ENCODE assay signal across 18 cellular contexts in genomic region chr1:18539171-18539570, GRCh38. TPM values are rescaled to one million over a fixed set of nuclear protein-coding genes. Genes with fewer than 3 reads are reported as not detected.
A peak's percentile ranks its signal among the peaks of the same experiment; 100 is the strongest.
DNase-seq lines count a peak whose midpoint lies in the region; ATAC-seq and TF ChIP-seq lines count a peak whose summit lies in the region.
"Had no signal": no experiment of that assay in that cellular context is flagged by ENCODE, and none has a peak within 500 bp of the region (broad histone marks: within the 10 kb centered on the region; RNA-seq: fewer than 3 reads in every experiment).

No MANE protein-coding gene starts in this region.

- no peak overlapping the region for H3K4me3 Mint-ChIP-seq in Calu3 (ENCODE audit: low read depth, unreplicated experiment)
- H3K4me3 Mint-ChIP-seq in activated CD8-positive, alpha-beta memory T cell treated with anti-CD3 and anti-CD28 coated beads, Interleukin-2, amount 10 ng/mL, durations not matched to agents 7 days and 5 days, result no peak overlapping the region
- no peak overlapping the region for H3K4me3 Mint-ChIP-seq in glutamatergic neuron (ENCODE audit: unreplicated experiment)
- no peak overlapping the region for H3K4me3 Mint-ChIP-seq in activated naive CD8-positive, alpha-beta T cell treated with anti-CD3 and anti-CD28 coated beads, Interleukin-2, amount 50 U/mL, for 24 hours
- H3K4me3 Mint-ChIP-seq: activated naive CD4-positive, alpha-beta T cell treated with anti-CD3 and anti-CD28 coated beads, Interleukin-2, amount 50 U/mL, for 24 hours; activated T-cell treated with anti-CD3 and anti-CD28 coated beads, Interleukin-2, amount 50 U/mL, for 24 hours; neural progenitor cell; stimulated activated naive B cell treated with anti-CD40 and anti-IgM and Interleukin-4, amounts not matched to agents 10 μg/mL and 1 μg/mL and 100 μg/mL, for 72 hours had no signal

- no peaks in the 10 kb centered on the region for H3K9me3 Mint-ChIP-seq in Calu3 (ENCODE audit: low read depth, unreplicated experiment)
- H3K9me3 Mint-ChIP-seq in activated CD8-positive, alpha-beta memory T cell treated with anti-CD3 and anti-CD28 coated beads, Interleukin-2, amount 10 ng/mL, durations not matched to agents 7 days and 5 days (ENCODE audit: low read depth), result no peaks in the 10 kb centered on the region
- peaks cover 15% of the 10 kb centered on the region for H3K9me3 Mint-ChIP-seq in glutamatergic neuron (ENCODE audit: unreplicated experiment)
- H3K9me3 Mint-ChIP-seq in activated naive CD8-positive, alpha-beta T cell treated with anti-CD3 and anti-CD28 coated beads, Interleukin-2, amount 50 U/mL, for 24 hours, result peaks cover 5% of the 10 kb centered on the region
- H3K9me3 Mint-ChIP-seq: activated naive CD4-positive, alpha-beta T cell treated with anti-CD3 and anti-CD28 coated beads, Interleukin-2, amount 50 U/mL, for 24 hours had no signal

- intact Hi-C loops in Calu3 (cut with micrococcal nuclease; ENCODE audit: unreplicated experiment), result no loop called here

- H3K27ac Mint-ChIP-seq in Calu3 (ENCODE audit: unreplicated experiment) (no peak overlapping the region), glutamatergic neuron (ENCODE audit: unreplicated experiment) (no peak overlapping the region)
- no peak overlapping the region for H3K27ac Mint-ChIP-seq in activated CD8-positive, alpha-beta memory T cell treated with anti-CD3 and anti-CD28 coated beads, Interleukin-2, amount 10 ng/mL, durations not matched to agents 7 days and 5 days
- no peak overlapping the region for H3K27ac Mint-ChIP-seq in activated naive CD8-positive, alpha-beta T cell treated with anti-CD3 and anti-CD28 coated beads, Interleukin-2, amount 50 U/mL, for 24 hours
- H3K27ac Mint-ChIP-seq: activated naive CD4-positive, alpha-beta T cell treated with anti-CD3 and anti-CD28 coated beads, Interleukin-2, amount 50 U/mL, for 24 hours; activated T-cell treated with anti-CD3 and anti-CD28 coated beads, Interleukin-2, amount 50 U/mL, for 24 hours; stimulated activated naive B cell treated with anti-CD40 and anti-IgM and Interleukin-4, amounts not matched to agents 10 μg/mL and 1 μg/mL and 100 μg/mL, for 72 hours had no signal

- DNase-seq in Calu3 (peak; percentile 15), NCI-H1436 treated with DMSO at 0.1 percent for 48 hours (lab: John Stamatoyannopoulos, UW) (peak; percentile 10), mucosa of gallbladder (ENCODE audit: low spot score) (peak; percentile 19), glutamatergic neuron (no peak)
- DNase-seq in activated CD8-positive, alpha-beta memory T cell treated with anti-CD3 and anti-CD28 coated beads, Interleukin-2, amount 10 ng/mL, durations not matched to agents 7 days and 5 days, result peak; percentile 14
- DNase-seq in stimulated activated CD4-positive, alpha-beta T cell treated with anti-CD3 and anti-CD28 coated beads, Interleukin-15, amount 100 ng/mL, for 24 hours, result no peak
- DNase-seq in activated naive CD8-positive, alpha-beta T cell treated with anti-CD3 and anti-CD28 coated beads, Interleukin-2, amount 50 U/mL, for 24 hours, result no peak
- DNase-seq: activated T-cell treated with anti-CD3 and anti-CD28 coated beads, Interleukin-2, amount 50 U/mL, for 24 hours; hippocampal formation; MM.1S; NCI-H774; stimulated activated naive B cell treated with anti-CD40 and anti-IgM and Interleukin-4, amounts not matched to agents 10 μg/mL and 1 μg/mL and 100 μg/mL, for 72 hours; SW 1271; transverse colon had no signal

- CTCF ChIA-PET in Calu3 (lab: Charles Lee), result interaction anchor here (0.7 kb wide), 1 partner anchor 59 kb away, joined by 3 read pairs; the partner anchor contains the start of gene KLHDC7A
- CTCF ChIA-PET in activated CD8-positive, alpha-beta memory T cell treated with anti-CD3 and anti-CD28 coated beads, Interleukin-2, amount 10 ng/mL, durations not matched to agents 7 days and 5 days (lab: Charles Lee), result no interaction called here

- H3K27me3 Mint-ChIP-seq in Calu3 (ENCODE audit: unreplicated experiment) (peaks cover 97% of the 10 kb centered on the region), glutamatergic neuron (ENCODE audit: unreplicated experiment) (peaks cover 18% of the 10 kb centered on the region)
- H3K27me3 Mint-ChIP-seq in activated CD8-positive, alpha-beta memory T cell treated with anti-CD3 and anti-CD28 coated beads, Interleukin-2, amount 10 ng/mL, durations not matched to agents 7 days and 5 days, result peaks cover 20% of the 10 kb centered on the region
- H3K27me3 Mint-ChIP-seq in activated naive CD8-positive, alpha-beta T cell treated with anti-CD3 and anti-CD28 coated beads, Interleukin-2, amount 50 U/mL, for 24 hours, result peaks cover 32% of the 10 kb centered on the region

- H3K4me1 Mint-ChIP-seq in Calu3 (ENCODE audit: low read depth, unreplicated experiment) (no peaks in the 10 kb centered on the region), glutamatergic neuron (ENCODE audit: low read depth, unreplicated experiment) (peaks cover 34% of the 10 kb centered on the region)
- H3K4me1 Mint-ChIP-seq in activated CD8-positive, alpha-beta memory T cell treated with anti-CD3 and anti-CD28 coated beads, Interleukin-2, amount 10 ng/mL, durations not matched to agents 7 days and 5 days, result no peaks in the 10 kb centered on the region
- no peaks in the 10 kb centered on the region for H3K4me1 Mint-ChIP-seq in activated naive CD8-positive, alpha-beta T cell treated with anti-CD3 and anti-CD28 coated beads, Interleukin-2, amount 50 U/mL, for 24 hours
- H3K4me1 Mint-ChIP-seq: activated naive CD4-positive, alpha-beta T cell treated with anti-CD3 and anti-CD28 coated beads, Interleukin-2, amount 50 U/mL, for 24 hours; stimulated activated naive B cell treated with anti-CD40 and anti-IgM and Interleukin-4, amounts not matched to agents 10 μg/mL and 1 μg/mL and 100 μg/mL, for 72 hours had no signal

- H3K36me3 Mint-ChIP-seq in Calu3 (ENCODE audit: insufficient read depth, unreplicated experiment) (no peaks in the 10 kb centered on the region), glutamatergic neuron (ENCODE audit: unreplicated experiment) (peaks cover 5% of the 10 kb centered on the region)
- no peaks in the 10 kb centered on the region for H3K36me3 Mint-ChIP-seq in activated CD8-positive, alpha-beta memory T cell treated with anti-CD3 and anti-CD28 coated beads, Interleukin-2, amount 10 ng/mL, durations not matched to agents 7 days and 5 days
- peaks cover 1% of the 10 kb centered on the region for H3K36me3 Mint-ChIP-seq in activated naive CD8-positive, alpha-beta T cell treated with anti-CD3 and anti-CD28 coated beads, Interleukin-2, amount 50 U/mL, for 24 hours (ENCODE audit: low read depth)
- H3K36me3 Mint-ChIP-seq: activated naive CD4-positive, alpha-beta T cell treated with anti-CD3 and anti-CD28 coated beads, Interleukin-2, amount 50 U/mL, for 24 hours; neural progenitor cell; stimulated activated naive B cell treated with anti-CD40 and anti-IgM and Interleukin-4, amounts not matched to agents 10 μg/mL and 1 μg/mL and 100 μg/mL, for 72 hours had no signal

- no peak for TF ChIP-seq CTCF in Calu3 (IDR thresholded peaks at IDR 0.05; ENCODE audit: unreplicated experiment)
- no peak for TF ChIP-seq CTCF in glutamatergic neuron (IDR thresholded peaks at IDR 0.05; ENCODE audit: partially characterized antibody, unreplicated experiment)

- ATAC-seq in activated CD8-positive, alpha-beta memory T cell treated with anti-CD3 and anti-CD28 coated beads, Interleukin-2, amount 10 ng/mL, durations not matched to agents 7 days and 5 days, result no peak
- ATAC-seq in HG03095 (IDR thresholded peaks at IDR 0.05; ENCODE audit: unreplicated experiment), result no peak
- ATAC-seq in activated naive CD8-positive, alpha-beta T cell treated with anti-CD3 and anti-CD28 coated beads, Interleukin-2, amount 50 U/mL, for 24 hours, result no peak
- ATAC-seq: stimulated activated naive B cell treated with anti-CD40 and anti-IgM and Interleukin-4, amounts not matched to agents 10 μg/mL and 1 μg/mL and 100 μg/mL, for 72 hours had no signal

- no TSS peak for BruUV-seq in Calu3 (replicated peaks; lab: Mats Ljungman, UMichigan)

RNA-seq across cellular contexts. Expression of gene KLHDC7A, which starts 58.4 kb away (rescaled TPM):
- total RNA-seq in Calu3 (2022) (14.3 and 14.4 TPM in 2 replicates), mucosa of gallbladder (9.6 TPM), glutamatergic neuron (ENCODE audit: unreplicated experiment) (not detected)
- not detected for total RNA-seq in activated CD8-positive, alpha-beta memory T cell treated with anti-CD3 and anti-CD28 coated beads, Interleukin-2, amount 10 ng/mL, durations not matched to agents 7 days and 5 days
- total RNA-seq: mononuclear cell had no signal

Comparison
In these comparisons a context has a peak if more than half of its experiments do, and no peak if none do; other contexts are left out.
1. DNase-seq: peak in Calu3 (single experiment), NCI-H1436 treated with DMSO at 0.1 percent for 48 hours (single experiment), activated CD8-positive, alpha-beta memory T cell treated with anti-CD3 and anti-CD28 coated beads, Interleukin-2, amount 10 ng/mL, durations not matched to agents 7 days and 5 days (single experiment) and mucosa of gallbladder (single experiment); none in stimulated activated CD4-positive, alpha-beta T cell treated with anti-CD3 and anti-CD28 coated beads, Interleukin-15, amount 100 ng/mL, for 24 hours (single experiment), glutamatergic neuron (single experiment) and activated naive CD8-positive, alpha-beta T cell treated with anti-CD3 and anti-CD28 coated beads, Interleukin-2, amount 50 U/mL, for 24 hours (single experiment).
2. RNA of gene KLHDC7A, which starts 58.4 kb away (total RNA-seq): 14.3 to 14.4 TPM in Calu3 and 9.6 TPM in mucosa of gallbladder (single experiment); not detected in glutamatergic neuron (single experiment) and not detected in activated CD8-positive, alpha-beta memory T cell treated with anti-CD3 and anti-CD28 coated beads, Interleukin-2, amount 10 ng/mL, durations not matched to agents 7 days and 5 days; every median in the first group is over 10 times any median in the second.